In the genomic region with DNA sequence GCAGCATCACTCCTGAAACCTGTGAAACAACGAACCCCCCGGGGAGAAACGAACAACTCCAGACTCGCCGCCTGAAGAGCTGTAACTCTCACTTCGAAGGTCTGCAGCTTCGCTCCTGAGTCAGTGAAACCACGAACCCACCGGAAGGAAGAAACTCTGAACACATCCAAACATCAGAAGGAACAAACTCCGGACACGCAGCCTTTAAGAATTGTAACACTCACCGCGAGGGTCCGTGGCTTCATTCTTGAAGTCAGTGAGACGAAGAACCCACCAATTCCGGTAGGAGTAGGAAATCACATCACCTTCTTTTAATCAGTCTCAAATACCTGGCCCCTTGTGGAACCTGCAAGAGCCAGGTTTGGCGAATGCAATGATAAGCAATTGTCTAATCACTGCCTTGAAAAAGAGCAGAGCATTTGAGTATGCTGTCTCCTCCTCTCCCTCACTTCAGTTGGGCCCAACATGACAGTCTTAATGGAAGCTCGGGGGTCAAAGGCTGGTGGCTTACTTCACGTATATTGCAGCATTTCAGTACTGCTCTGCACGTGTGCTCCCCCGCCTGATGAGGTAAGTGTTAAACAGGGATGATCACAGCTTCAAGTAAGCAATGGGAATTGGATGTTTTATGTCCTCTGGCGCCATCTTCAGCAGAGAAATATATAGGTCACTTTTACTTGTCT, we compare ENCODE assay signal across 1 cellular context.
TF ChIP-seq lines count a peak whose summit lies in the region.

No MANE protein-coding gene starts in this region.

TF ChIP-seq in GM12878, 131 proteins besides CTCF, POLR2A, EP300 and RAD21 (continued from another document and continues in another):
- TF ChIP-seq, protein P1, sequence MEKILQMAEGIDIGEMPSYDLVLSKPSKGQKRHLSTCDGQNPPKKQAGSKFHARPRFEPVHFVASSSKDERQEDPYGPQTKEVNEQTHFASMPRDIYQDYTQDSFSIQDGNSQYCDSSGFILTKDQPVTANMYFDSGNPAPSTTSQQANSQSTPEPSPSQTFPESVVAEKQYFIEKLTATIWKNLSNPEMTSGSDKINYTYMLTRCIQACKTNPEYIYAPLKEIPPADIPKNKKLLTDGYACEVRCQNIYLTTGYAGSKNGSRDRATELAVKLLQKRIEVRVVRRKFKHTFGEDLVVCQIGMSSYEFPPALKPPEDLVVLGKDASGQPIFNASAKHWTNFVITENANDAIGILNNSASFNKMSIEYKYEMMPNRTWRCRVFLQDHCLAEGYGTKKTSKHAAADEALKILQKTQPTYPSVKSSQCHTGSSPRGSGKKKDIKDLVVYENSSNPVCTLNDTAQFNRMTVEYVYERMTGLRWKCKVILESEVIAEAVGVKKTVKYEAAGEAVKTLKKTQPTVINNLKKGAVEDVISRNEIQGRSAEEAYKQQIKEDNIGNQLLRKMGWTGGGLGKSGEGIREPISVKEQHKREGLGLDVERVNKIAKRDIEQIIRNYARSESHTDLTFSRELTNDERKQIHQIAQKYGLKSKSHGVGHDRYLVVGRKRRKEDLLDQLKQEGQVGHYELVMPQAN (conservative IDR thresholded peaks at IDR 0.05): no peak; the same call in 1 of the 2 replicates
- TF ChIP-seq BHLHE40 (IDR thresholded peaks at IDR 0.05; ENCODE audit: borderline replicate concordance in 1 of 2, low read depth in 2 of 2, low read length in 1 of 2) (peak; percentile 99), ATF2 (IDR thresholded peaks at IDR 0.05; ENCODE audit: low read length) (peak; percentile 92), NFIC (IDR thresholded peaks at IDR 0.05; ENCODE audit: low read depth, low read length) (0 out of 2 replicates have a peak, but pooled peaks have one; percentile 33), CREM (IDR thresholded peaks at IDR 0.05; ENCODE audit: low read depth) (peak; percentile 52; the same call in 1 of the 2 replicates), MEF2B (IDR thresholded peaks at IDR 0.05; ENCODE audit: partially characterized antibody, poor library complexity, severe bottlenecking) (peak; percentile 39), JUND (IDR thresholded peaks at IDR 0.05; ENCODE audit: low read depth, low read length) (peak; percentile 83), EGR1 (IDR thresholded peaks at IDR 0.05; ENCODE audit: borderline replicate concordance in 1 of 2, low read depth in 2 of 2, low read length in 2 of 2) (peak in 1 of 2 experiments; percentile 66; a peak in 2 of 3 replicates), DPF2 (IDR thresholded peaks at IDR 0.05) (peak; percentile 33; the same call in 1 of the 2 replicates), RUNX3 (IDR thresholded peaks at IDR 0.05; ENCODE audit: low read length) (peak; percentile 47), CEBPB (IDR thresholded peaks at IDR 0.05; ENCODE audit: borderline replicate concordance in 1 of 2, low read depth in 2 of 2, low read length in 2 of 2) (0 out of 4 replicates have a peak, but pooled peaks of 1 of the 2 experiments have one; percentile 47), NR2C1 (IDR thresholded peaks at IDR 0.05) (peak; percentile 44; the same call in 1 of the 2 replicates), ZBTB4 (CRISPR knock-in tag; IDR thresholded peaks at IDR 0.05) (no peak), NR2F1 (conservative IDR thresholded peaks at IDR 0.05) (peak; percentile 84), ZBTB11 (CRISPR knock-in tag; IDR thresholded peaks at IDR 0.05) (no peak), CREB1 (IDR thresholded peaks at IDR 0.05; ENCODE audit: low read depth) (peak; percentile 74), LARP7 (IDR thresholded peaks at IDR 0.05) (0 out of 2 replicates have a peak, but pooled peaks have one; percentile 19), ZBTB40 (IDR thresholded peaks at IDR 0.05; ENCODE audit: borderline replicate concordance) (no peak), RELA (IDR thresholded peaks at IDR 0.05; ENCODE audit: borderline replicate concordance, partially characterized antibody) (peak; percentile 18), MEF2A (IDR thresholded peaks at IDR 0.05; ENCODE audit: insufficient read depth, low read depth, low read length) (no peak), IKZF2 (IDR thresholded peaks at IDR 0.05) (peak; percentile 59 to 60; a peak in 2 of 4 replicates), CBX3 (IDR thresholded peaks at IDR 0.05; ENCODE audit: borderline replicate concordance, low read depth) (no peak), PML (IDR thresholded peaks at IDR 0.05; ENCODE audit: low read length) (no peak)
- TF ChIP-seq, protein P2, sequence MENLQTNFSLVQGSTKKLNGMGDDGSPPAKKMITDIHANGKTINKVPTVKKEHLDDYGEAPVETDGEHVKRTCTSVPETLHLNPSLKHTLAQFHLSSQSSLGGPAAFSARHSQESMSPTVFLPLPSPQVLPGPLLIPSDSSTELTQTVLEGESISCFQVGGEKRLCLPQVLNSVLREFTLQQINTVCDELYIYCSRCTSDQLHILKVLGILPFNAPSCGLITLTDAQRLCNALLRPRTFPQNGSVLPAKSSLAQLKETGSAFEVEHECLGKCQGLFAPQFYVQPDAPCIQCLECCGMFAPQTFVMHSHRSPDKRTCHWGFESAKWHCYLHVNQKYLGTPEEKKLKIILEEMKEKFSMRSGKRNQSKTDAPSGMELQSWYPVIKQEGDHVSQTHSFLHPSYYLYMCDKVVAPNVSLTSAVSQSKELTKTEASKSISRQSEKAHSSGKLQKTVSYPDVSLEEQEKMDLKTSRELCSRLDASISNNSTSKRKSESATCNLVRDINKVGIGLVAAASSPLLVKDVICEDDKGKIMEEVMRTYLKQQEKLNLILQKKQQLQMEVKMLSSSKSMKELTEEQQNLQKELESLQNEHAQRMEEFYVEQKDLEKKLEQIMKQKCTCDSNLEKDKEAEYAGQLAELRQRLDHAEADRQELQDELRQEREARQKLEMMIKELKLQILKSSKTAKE (IDR thresholded peaks at IDR 0.05; ENCODE audit: low read depth, poor library complexity, severe bottlenecking): peak; percentile 57
- TF ChIP-seq, protein P3, sequence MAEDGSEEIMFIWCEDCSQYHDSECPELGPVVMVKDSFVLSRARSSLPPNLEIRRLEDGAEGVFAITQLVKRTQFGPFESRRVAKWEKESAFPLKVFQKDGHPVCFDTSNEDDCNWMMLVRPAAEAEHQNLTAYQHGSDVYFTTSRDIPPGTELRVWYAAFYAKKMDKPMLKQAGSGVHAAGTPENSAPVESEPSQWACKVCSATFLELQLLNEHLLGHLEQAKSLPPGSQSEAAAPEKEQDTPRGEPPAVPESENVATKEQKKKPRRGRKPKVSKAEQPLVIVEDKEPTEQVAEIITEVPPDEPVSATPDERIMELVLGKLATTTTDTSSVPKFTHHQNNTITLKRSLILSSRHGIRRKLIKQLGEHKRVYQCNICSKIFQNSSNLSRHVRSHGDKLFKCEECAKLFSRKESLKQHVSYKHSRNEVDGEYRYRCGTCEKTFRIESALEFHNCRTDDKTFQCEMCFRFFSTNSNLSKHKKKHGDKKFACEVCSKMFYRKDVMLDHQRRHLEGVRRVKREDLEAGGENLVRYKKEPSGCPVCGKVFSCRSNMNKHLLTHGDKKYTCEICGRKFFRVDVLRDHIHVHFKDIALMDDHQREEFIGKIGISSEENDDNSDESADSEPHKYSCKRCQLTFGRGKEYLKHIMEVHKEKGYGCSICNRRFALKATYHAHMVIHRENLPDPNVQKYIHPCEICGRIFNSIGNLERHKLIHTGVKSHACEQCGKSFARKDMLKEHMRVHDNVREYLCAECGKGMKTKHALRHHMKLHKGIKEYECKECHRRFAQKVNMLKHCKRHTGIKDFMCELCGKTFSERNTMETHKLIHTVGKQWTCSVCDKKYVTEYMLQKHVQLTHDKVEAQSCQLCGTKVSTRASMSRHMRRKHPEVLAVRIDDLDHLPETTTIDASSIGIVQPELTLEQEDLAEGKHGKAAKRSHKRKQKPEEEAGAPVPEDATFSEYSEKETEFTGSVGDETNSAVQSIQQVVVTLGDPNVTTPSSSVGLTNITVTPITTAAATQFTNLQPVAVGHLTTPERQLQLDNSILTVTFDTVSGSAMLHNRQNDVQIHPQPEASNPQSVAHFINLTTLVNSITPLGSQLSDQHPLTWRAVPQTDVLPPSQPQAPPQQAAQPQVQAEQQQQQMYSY (CRISPR knock-in tag; IDR thresholded peaks at IDR 0.05): no peak
- TF ChIP-seq, protein P4, sequence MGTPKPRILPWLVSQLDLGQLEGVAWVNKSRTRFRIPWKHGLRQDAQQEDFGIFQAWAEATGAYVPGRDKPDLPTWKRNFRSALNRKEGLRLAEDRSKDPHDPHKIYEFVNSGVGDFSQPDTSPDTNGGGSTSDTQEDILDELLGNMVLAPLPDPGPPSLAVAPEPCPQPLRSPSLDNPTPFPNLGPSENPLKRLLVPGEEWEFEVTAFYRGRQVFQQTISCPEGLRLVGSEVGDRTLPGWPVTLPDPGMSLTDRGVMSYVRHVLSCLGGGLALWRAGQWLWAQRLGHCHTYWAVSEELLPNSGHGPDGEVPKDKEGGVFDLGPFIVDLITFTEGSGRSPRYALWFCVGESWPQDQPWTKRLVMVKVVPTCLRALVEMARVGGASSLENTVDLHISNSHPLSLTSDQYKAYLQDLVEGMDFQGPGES (IDR thresholded peaks at IDR 0.05): no peak
